In the genomic region with DNA sequence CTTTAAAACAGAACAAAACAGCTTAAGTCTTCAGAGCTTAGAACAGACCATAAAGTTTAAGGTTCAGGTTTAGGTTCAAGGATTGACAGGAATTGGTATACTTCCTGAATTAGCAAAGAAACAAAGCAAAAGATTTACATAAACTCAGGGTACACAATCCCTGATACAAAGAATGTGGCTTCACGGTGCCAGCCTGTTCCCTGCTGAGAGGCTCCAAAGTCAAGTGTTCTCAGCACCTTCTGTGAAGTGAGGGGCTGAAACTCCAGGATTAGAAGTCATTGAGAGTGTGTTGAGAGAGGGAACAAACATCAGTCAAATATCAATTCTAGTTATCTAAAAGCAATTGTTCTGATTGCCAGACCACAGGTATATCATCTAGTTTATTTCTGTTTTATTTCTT, we compare ENCODE assay signal across 22 cellular contexts. TPM values are rescaled to one million over a fixed set of nuclear protein-coding genes. Genes with fewer than 3 reads are reported as not detected.
A peak's percentile ranks its signal among the peaks of the same experiment; 100 is the strongest.
DNase-seq lines count a peak whose midpoint lies in the region; ATAC-seq and TF ChIP-seq lines count a peak whose summit lies in the region.
"Had no signal": no experiment of that assay in that cellular context is flagged by ENCODE, and none has a peak within 500 bp of the region (broad histone marks: within the 10 kb centered on the region; RNA-seq: fewer than 3 reads in every experiment).

No MANE protein-coding gene starts in this region.

- peaks cover 2% of the 10 kb centered on the region for H3K36me3 Mint-ChIP-seq in endodermal cell (ENCODE audit: low read depth)
- H3K36me3 Mint-ChIP-seq: CD4-positive, alpha-beta memory T cell had no signal

- TF ChIP-seq CTCF in endodermal cell (conservative IDR thresholded peaks at IDR 0.05) = no peak
- no peak for TF ChIP-seq CTCF in left lung (IDR thresholded peaks at IDR 0.05)

- H3K4me1 Mint-ChIP-seq in endodermal cell = no peaks in the 10 kb centered on the region
- H3K4me1 Mint-ChIP-seq: CD4-positive, alpha-beta memory T cell; GM23338 had no signal

- 69 to 100% methylated on average over 1 of the region's 1 CpG for WGBS in endodermal cell (ENCODE audit: insufficient coverage in 1 of 2, insufficient read length in 1 of 2), 2 experiments

- H3K4me3 ChIP-seq in NT2/D1 (ENCODE audit: insufficient read length, low read depth) = no peak overlapping the region
- no peak overlapping the region for H3K4me3 ChIP-seq in endodermal cell (ENCODE audit: low read length)
- no peak overlapping the region for H3K4me3 ChIP-seq in left lung
- H3K4me3 ChIP-seq: GM23338 had no signal

- H3K9me3 ChIP-seq in NT2/D1 (ENCODE audit: insufficient read depth, low read length) (peaks cover 21% of the 10 kb centered on the region), endodermal cell (ENCODE audit: control insufficient read depth, low read length) (peaks cover 39% of the 10 kb centered on the region), left lung (peaks cover 0 to 3% of the 10 kb centered on the region in 2 donors)

- ATAC-seq in left lung = peak; percentile 78
- ATAC-seq: GM23338, HCT116 had no signal

- intact Hi-C loops in left lung (cut with DNase I) (no loop called here), posterior cingulate gyrus (cut with DNase I) (no loop called here)

- H3K9ac ChIP-seq in NT2/D1 (ENCODE audit: insufficient read length, low read depth) (no peak overlapping the region), endodermal cell (ENCODE audit: extremely low read depth, low read length, poor library complexity, severe bottlenecking) (no peak overlapping the region)

- peaks cover 47% of the 10 kb centered on the region for H3K9me3 Mint-ChIP-seq in endodermal cell

- H3K27ac ChIP-seq in endodermal cell (ENCODE audit: low read depth, low read length) = no peak overlapping the region
- H3K27ac ChIP-seq in left lung = no peak overlapping the region

- DNase-seq in NT2/D1 (ENCODE audit: low read depth, low spot score) = peak; percentile 1
- peak; percentile 51 for DNase-seq in endodermal cell
- DNase-seq in left lung = no peak
- no peak for DNase-seq in activated CD8-positive, alpha-beta memory T cell treated with anti-CD3 and anti-CD28 coated beads, Interleukin-2, amount 50 U/mL, for 4 hours
- no peak for DNase-seq in pons (ENCODE audit: low spot score)
- no peak for DNase-seq in posterior cingulate gyrus
- DNase-seq: C1 segment of cervical spinal cord; Calu3; CD4-positive, alpha-beta memory T cell; COR-L47; DMS53; DMS79 treated with DMSO at 0.1 percent for 48 hours; GF-D8; H9 had no signal

- H3K27me3 ChIP-seq in NT2/D1 (ENCODE audit: insufficient read depth, insufficient read length) (no peaks in the 10 kb centered on the region), endodermal cell (ENCODE audit: control insufficient read depth, insufficient read depth, low read length, poor library complexity, severe bottlenecking) (no peaks in the 10 kb centered on the region), left lung (no peaks in the 10 kb centered on the region)

- H3K27me3 Mint-ChIP-seq in endodermal cell (ENCODE audit: insufficient read depth) = no peaks in the 10 kb centered on the region

- H3K36me3 ChIP-seq in NT2/D1 (ENCODE audit: insufficient read depth, insufficient read length, low read length) (no peaks in the 10 kb centered on the region), endodermal cell (ENCODE audit: control insufficient read depth, insufficient read depth, low read length) (no peaks in the 10 kb centered on the region), left lung (no peaks in the 10 kb centered on the region)

- no peak overlapping the region for H3K27ac Mint-ChIP-seq in endodermal cell
- H3K27ac Mint-ChIP-seq: CD4-positive, alpha-beta memory T cell; GM23338 had no signal

- no peak overlapping the region for H3K4me3 Mint-ChIP-seq in endodermal cell
- H3K4me3 Mint-ChIP-seq: CD4-positive, alpha-beta memory T cell; GM23338; H9 had no signal

- H3K4me1 ChIP-seq in NT2/D1 (ENCODE audit: insufficient read depth, insufficient read length) = no peaks in the 10 kb centered on the region
- H3K4me1 ChIP-seq in endodermal cell (ENCODE audit: control insufficient read depth, insufficient read depth, low read length) = no peaks in the 10 kb centered on the region
- H3K4me1 ChIP-seq in left lung = no peaks in the 10 kb centered on the region

RNA-seq across cellular contexts. Expression of gene DYNAP, which starts 35.7 kb away (rescaled TPM):
- total RNA-seq in endodermal cell (not detected), left lung (not detected)
- not detected for polyA plus RNA-seq in endodermal cell (2013, experiment 1 of 2)
- not detected for polyA plus RNA-seq in endodermal cell (2013, experiment 2 of 2)
- total RNA-seq: A172; A673; Calu3; CD4-positive, alpha-beta memory T cell; Daoy; G401; H4 had no signal
- polyA plus RNA-seq: BJ; CD4-positive, alpha-beta memory T cell had no signal

Comparison
In these comparisons a context has a peak if more than half of its experiments do, and no peak if none do; other contexts are left out.
1. DNase-seq: peak in NT2/D1 (single experiment) and endodermal cell (single experiment); none in left lung (0 of 2), activated CD8-positive, alpha-beta memory T cell treated with anti-CD3 and anti-CD28 coated beads, Interleukin-2, amount 50 U/mL, for 4 hours (single experiment), pons (single experiment) and posterior cingulate gyrus (0 of 10).